Comparison of ENCODE assay signal across 1 cellular context in genomic region chr13:80924596-80924995, GRCh38.
TF ChIP-seq lines count a peak whose summit lies in the region.

No MANE protein-coding gene starts in this region.

TF ChIP-seq in SK-N-SH treated with all-trans-retinoic acid at 6 μM for 48 hours, 23 proteins besides CTCF, POLR2A, EP300 and RAD21 (continued from another document):
- TF ChIP-seq, protein P1, sequence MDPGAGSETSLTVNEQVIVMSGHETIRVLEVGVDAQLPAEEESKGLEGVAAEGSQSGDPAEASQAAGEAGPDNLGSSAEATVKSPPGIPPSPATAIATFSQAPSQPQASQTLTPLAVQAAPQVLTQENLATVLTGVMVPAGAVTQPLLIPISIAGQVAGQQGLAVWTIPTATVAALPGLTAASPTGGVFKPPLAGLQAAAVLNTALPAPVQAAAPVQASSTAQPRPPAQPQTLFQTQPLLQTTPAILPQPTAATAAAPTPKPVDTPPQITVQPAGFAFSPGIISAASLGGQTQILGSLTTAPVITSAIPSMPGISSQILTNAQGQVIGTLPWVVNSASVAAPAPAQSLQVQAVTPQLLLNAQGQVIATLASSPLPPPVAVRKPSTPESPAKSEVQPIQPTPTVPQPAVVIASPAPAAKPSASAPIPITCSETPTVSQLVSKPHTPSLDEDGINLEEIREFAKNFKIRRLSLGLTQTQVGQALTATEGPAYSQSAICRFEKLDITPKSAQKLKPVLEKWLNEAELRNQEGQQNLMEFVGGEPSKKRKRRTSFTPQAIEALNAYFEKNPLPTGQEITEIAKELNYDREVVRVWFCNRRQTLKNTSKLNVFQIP (CRISPR knock-in tag; IDR thresholded peaks at IDR 0.05; ENCODE audit: borderline replicate concordance, low read depth), result no peak
- TF ChIP-seq ZFP30 (CRISPR knock-in tag; IDR thresholded peaks at IDR 0.05) (no peak), CSRNP3 (CRISPR knock-in tag; IDR thresholded peaks at IDR 0.05) (no peak), ESRRG (CRISPR knock-in tag; IDR thresholded peaks at IDR 0.05) (no peak), SNAI2 (CRISPR knock-in tag; IDR thresholded peaks at IDR 0.05) (no peak), RARB (CRISPR knock-in tag; IDR thresholded peaks at IDR 0.05) (no peak)
